ENCODE assay signal across 10 cellular contexts in genomic region chr1:160124709-160125478, GRCh38. TPM values are rescaled to one million over a fixed set of nuclear protein-coding genes. Genes with fewer than 3 reads are reported as not detected.
DNase-seq lines count a peak whose midpoint lies in the region; ATAC-seq and TF ChIP-seq lines count a peak whose summit lies in the region.
"Had no signal": no experiment of that assay in that cellular context is flagged by ENCODE, and none has a peak within 500 bp of the region (broad histone marks: within the 10 kb centered on the region; RNA-seq: fewer than 3 reads in every experiment).

No MANE protein-coding gene starts in this region.

- peaks cover 0 to 91% (median 45%) of the 10 kb centered on the region in 9 donors for H3K4me1 ChIP-seq in heart right ventricle
- H3K4me1 ChIP-seq in suprapubic skin = peaks cover 16% of the 10 kb centered on the region

- TF ChIP-seq EP300 in suprapubic skin (IDR thresholded peaks at IDR 0.05) = peak; percentile 62

- H3K9me3 Mint-ChIP-seq in HFFc6 = no peaks in the 10 kb centered on the region
- no peaks in the 10 kb centered on the region for H3K9me3 Mint-ChIP-seq in activated CD4-positive, alpha-beta T cell treated with anti-CD3 and anti-CD28 coated beads, Interleukin-2, amount 10 ng/mL, durations not matched to agents 7 days and 5 days
- no peaks in the 10 kb centered on the region for H3K9me3 Mint-ChIP-seq in activated CD4-positive, alpha-beta T cell treated with anti-CD3 and anti-CD28 coated beads, Interleukin-2, amount 10 ng/mL, durations not matched to agents 24 days and 14 days
- H3K9me3 Mint-ChIP-seq: activated T-cell treated with anti-CD3 and anti-CD28 coated beads, Interleukin-2, amount 50 U/mL, for 72 hours had no signal

- no peak overlapping the region for H3K4me3 Mint-ChIP-seq in HFFc6
- H3K4me3 Mint-ChIP-seq in activated CD4-positive, alpha-beta T cell treated with anti-CD3 and anti-CD28 coated beads, Interleukin-2, amount 10 ng/mL, durations not matched to agents 7 days and 5 days = no peak overlapping the region
- no peak overlapping the region for H3K4me3 Mint-ChIP-seq in activated CD4-positive, alpha-beta T cell treated with anti-CD3 and anti-CD28 coated beads, Interleukin-2, amount 10 ng/mL, durations not matched to agents 24 days and 14 days
- H3K4me3 Mint-ChIP-seq: activated T-cell treated with anti-CD3 and anti-CD28 coated beads, Interleukin-2, amount 50 U/mL, for 72 hours had no signal

- no peak overlapping the region for H3K4me3 ChIP-seq in WI38 (ENCODE audit: low read depth, low read length)
- no peak overlapping the region for H3K4me3 ChIP-seq in heart right ventricle
- H3K4me3 ChIP-seq in suprapubic skin = no peak overlapping the region

- peaks cover 52% of the 10 kb centered on the region for H3K4me1 Mint-ChIP-seq in HFFc6 (ENCODE audit: low read depth)
- H3K4me1 Mint-ChIP-seq in activated CD4-positive, alpha-beta T cell treated with anti-CD3 and anti-CD28 coated beads, Interleukin-2, amount 10 ng/mL, durations not matched to agents 7 days and 5 days = no peaks in the 10 kb centered on the region
- no peaks in the 10 kb centered on the region for H3K4me1 Mint-ChIP-seq in activated CD4-positive, alpha-beta T cell treated with anti-CD3 and anti-CD28 coated beads, Interleukin-2, amount 10 ng/mL, durations not matched to agents 24 days and 14 days

- ATAC-seq in heart right ventricle = peak; percentile 13 to 84 (median 74)

- in situ Hi-C loops in GM13977 (cut with MboI; ENCODE audit: low pct_unique_long_range_greater_than_20kb, low sequenced_read_pairs, unreplicated experiment) = no loop called here

- H3K36me3 Mint-ChIP-seq in HFFc6 (ENCODE audit: low read depth) = no peaks in the 10 kb centered on the region
- no peaks in the 10 kb centered on the region for H3K36me3 Mint-ChIP-seq in activated CD4-positive, alpha-beta T cell treated with anti-CD3 and anti-CD28 coated beads, Interleukin-2, amount 10 ng/mL, durations not matched to agents 7 days and 5 days (ENCODE audit: low read depth)
- H3K36me3 Mint-ChIP-seq in activated CD4-positive, alpha-beta T cell treated with anti-CD3 and anti-CD28 coated beads, Interleukin-2, amount 10 ng/mL, durations not matched to agents 24 days and 14 days (ENCODE audit: low read depth) = no peaks in the 10 kb centered on the region

- POLR2A ChIA-PET in activated CD4-positive, alpha-beta T cell treated with anti-CD3 and anti-CD28 coated beads, Interleukin-2, amount 10 ng/mL, durations not matched to agents 7 days and 5 days (lab: Charles Lee) = no interaction called here

- H3K9me3 ChIP-seq in heart right ventricle = no peaks in the 10 kb centered on the region
- H3K9me3 ChIP-seq in suprapubic skin = no peaks in the 10 kb centered on the region

- no peaks in the 10 kb centered on the region for H3K27me3 ChIP-seq in heart right ventricle
- H3K27me3 ChIP-seq in suprapubic skin = no peaks in the 10 kb centered on the region

- TF ChIP-seq POLR2A in suprapubic skin (IDR thresholded peaks at IDR 0.05) = no peak

- TF ChIP-seq CTCF in HFFc6 (IDR thresholded peaks at IDR 0.05) (peak; percentile 55), WI38 (IDR thresholded peaks at IDR 0.05; ENCODE audit: low read depth, low read length) (peak; percentile 27; the same call in 1 of the 2 replicates), heart right ventricle (IDR thresholded peaks at IDR 0.05) (no peak), suprapubic skin (IDR thresholded peaks at IDR 0.05) (no peak), GM13977 (IDR thresholded peaks at IDR 0.05; ENCODE audit: extremely low read depth, insufficient read depth, missing control alignments) (no peak)

- H3K27ac Mint-ChIP-seq in HFFc6 = peak overlapping the region; percentile 59
- H3K27ac Mint-ChIP-seq in activated CD4-positive, alpha-beta T cell treated with anti-CD3 and anti-CD28 coated beads, Interleukin-2, amount 10 ng/mL, durations not matched to agents 7 days and 5 days = no peak overlapping the region
- H3K27ac Mint-ChIP-seq in activated CD4-positive, alpha-beta T cell treated with anti-CD3 and anti-CD28 coated beads, Interleukin-2, amount 10 ng/mL, durations not matched to agents 24 days and 14 days = no peak overlapping the region
- H3K27ac Mint-ChIP-seq: activated T-cell treated with anti-CD3 and anti-CD28 coated beads, Interleukin-2, amount 50 U/mL, for 72 hours had no signal

- H3K27ac ChIP-seq in heart right ventricle (peak overlapping the region; percentile 6 to 82 (median 70)), suprapubic skin (no peak overlapping the region)

- WGBS in heart right ventricle, 2 donors = 61 to 70% methylated on average over 8 of the region's 8 CpGs
- 38% methylated on average over 8 of the region's 8 CpGs for WGBS in suprapubic skin

- intact Hi-C loops in heart right ventricle (cut with DNase I) = no loop called here
- intact Hi-C loops in activated CD4-positive, alpha-beta T cell treated with anti-CD3 and anti-CD28 coated beads, Interleukin-2, amount 10 ng/mL, durations not matched to agents 24 days and 14 days (cut with micrococcal nuclease) = no loop called here

- H3K27me3 Mint-ChIP-seq in HFFc6 (ENCODE audit: insufficient read depth) = peaks cover under 1% of the 10 kb centered on the region
- no peaks in the 10 kb centered on the region for H3K27me3 Mint-ChIP-seq in activated CD4-positive, alpha-beta T cell treated with anti-CD3 and anti-CD28 coated beads, Interleukin-2, amount 10 ng/mL, durations not matched to agents 7 days and 5 days
- peaks cover 8% of the 10 kb centered on the region for H3K27me3 Mint-ChIP-seq in activated CD4-positive, alpha-beta T cell treated with anti-CD3 and anti-CD28 coated beads, Interleukin-2, amount 10 ng/mL, durations not matched to agents 24 days and 14 days

- H3K36me3 ChIP-seq in heart right ventricle (peaks cover 0 to 91% (median 0%) of the 10 kb centered on the region in 9 donors), suprapubic skin (no peaks in the 10 kb centered on the region)

- CTCF ChIA-PET in activated CD4-positive, alpha-beta T cell treated with anti-CD3 and anti-CD28 coated beads, Interleukin-2, amount 10 ng/mL, durations not matched to agents 7 days and 5 days (lab: Charles Lee) = interaction anchor here (0.5 to 1.4 kb wide), 3 partner anchors 10 to 117 kb away, joined by 3 read pairs; no protein-coding TSS in a partner anchor

- peak; percentile 82 for DNase-seq in HFFc6
- peak in 1 of 2 donors; percentile 27 for DNase-seq in heart right ventricle
- no peak for DNase-seq in suprapubic skin (ENCODE audit: low spot score in 2 of 2)
- DNase-seq in activated CD4-positive, CD25-positive, alpha-beta regulatory T cell treated with anti-CD3 and anti-CD28 coated beads, Interleukin-2, amount 50 U/mL, for 72 hours = no peak
- no peak for DNase-seq in GM13977 (ENCODE audit: low spot score)
- no peak for DNase-seq in activated CD4-positive, alpha-beta T cell treated with anti-CD3 and anti-CD28 coated beads, Interleukin-2, amount 10 ng/mL, durations not matched to agents 7 days and 5 days
- no peak for DNase-seq in activated CD4-positive, alpha-beta T cell treated with anti-CD3 and anti-CD28 coated beads, Interleukin-2, amount 10 ng/mL, durations not matched to agents 24 days and 14 days
- DNase-seq: activated T-cell treated with anti-CD3 and anti-CD28 coated beads, Interleukin-2, amount 50 U/mL, for 72 hours; stimulated activated CD4-positive, alpha-beta T cell treated with anti-CD3 and anti-CD28 coated beads, Interleukin-4, amount 100 ng/mL, for 4 hours had no signal

RNA-seq across cellular contexts. Expression of gene ATP1A2, which starts 9.3 kb away (rescaled TPM):
- under 1 TPM in 5 of 6 experiments, not detected in 1; 0.09 to 0.17 (median 0.14) TPM for total RNA-seq in HFFc6 (2021; fragmentation: NEBNext Ultra II Directional; extraction: Animal tissue kit (Norgen Biotek cat#: 25700))
- total RNA-seq in heart right ventricle (100 to 1,000 TPM; 108 to 342 (median 207) TPM), suprapubic skin (1 to 10 TPM; 4.2 to 6.9 (median 4.8) TPM)
- polyA plus RNA-seq in heart right ventricle = 10 to 100 TPM; 14.2 to 83.8 TPM
- total RNA-seq in activated CD4-positive, alpha-beta T cell treated with anti-CD3 and anti-CD28 coated beads, Interleukin-2, amount 10 ng/mL, durations not matched to agents 7 days and 5 days = not detected
- not detected in 2 replicates for total RNA-seq in activated CD4-positive, alpha-beta T cell treated with anti-CD3 and anti-CD28 coated beads, Interleukin-2, amount 10 ng/mL, durations not matched to agents 24 days and 14 days
- total RNA-seq: activated T-cell treated with anti-CD3 and anti-CD28 coated beads, Interleukin-2, amount 50 U/mL, for 72 hours had no signal

RNA-seq across cellular contexts. Expression of gene IGSF8, which starts 26.5 kb away (rescaled TPM):
- total RNA-seq in HFFc6 (2021; fragmentation: NEBNext Ultra II Directional; extraction: Animal tissue kit (Norgen Biotek cat#: 25700)) = 10 to 100 TPM in 5 of 6 experiments, 1 to 10 TPM in 1; 9.6 to 12.9 (median 11.2) TPM
- 10 to 100 TPM; 17.0 to 42.2 (median 20.6) TPM for total RNA-seq in heart right ventricle
- polyA plus RNA-seq in heart right ventricle = 10 to 100 TPM; 13.4 to 27.1 TPM
- 10 to 100 TPM; 44.1 to 90.5 (median 50.8) TPM for total RNA-seq in suprapubic skin
- 10 to 100 TPM; 36.4 to 40.9 TPM for total RNA-seq in activated CD4-positive, alpha-beta T cell treated with anti-CD3 and anti-CD28 coated beads, Interleukin-2, amount 10 ng/mL, durations not matched to agents 7 days and 5 days
- 25.3 and 26.7 TPM in 2 replicates for total RNA-seq in activated CD4-positive, alpha-beta T cell treated with anti-CD3 and anti-CD28 coated beads, Interleukin-2, amount 10 ng/mL, durations not matched to agents 24 days and 14 days

RNA-seq across cellular contexts. Expression of gene ATP1A4, which starts 26.5 kb away (rescaled TPM):
- total RNA-seq in HFFc6 (2021; fragmentation: NEBNext Ultra II Directional; extraction: Animal tissue kit (Norgen Biotek cat#: 25700)) = not detected
- total RNA-seq in heart right ventricle (1 to 10 TPM in 1 of 10 donors, under 1 TPM in 4, not detected in 5; 0.14 to 1.5 (median 0.50) TPM), suprapubic skin (not detected)
- polyA plus RNA-seq in heart right ventricle = under 1 TPM; 0.04 to 0.29 TPM
- not detected for total RNA-seq in activated CD4-positive, alpha-beta T cell treated with anti-CD3 and anti-CD28 coated beads, Interleukin-2, amount 10 ng/mL, durations not matched to agents 7 days and 5 days
- not detected in 2 replicates for total RNA-seq in activated CD4-positive, alpha-beta T cell treated with anti-CD3 and anti-CD28 coated beads, Interleukin-2, amount 10 ng/mL, durations not matched to agents 24 days and 14 days
- total RNA-seq: activated T-cell treated with anti-CD3 and anti-CD28 coated beads, Interleukin-2, amount 50 U/mL, for 72 hours had no signal

RNA-seq across cellular contexts. Expression of gene KCNJ9, which starts 43.6 kb away (rescaled TPM):
- total RNA-seq in HFFc6 (2021; fragmentation: NEBNext Ultra II Directional; extraction: Animal tissue kit (Norgen Biotek cat#: 25700)) = not detected
- under 1 TPM in 3 of 10 donors, not detected in 7; 0.06 to 0.09 (median 0.07) TPM for total RNA-seq in heart right ventricle
- under 1 TPM in 1 of 2 donors, not detected in 1; 0.01 TPM for polyA plus RNA-seq in heart right ventricle
- under 1 TPM in 1 of 4 donors, not detected in 3; 0.13 TPM for total RNA-seq in suprapubic skin
- total RNA-seq in activated CD4-positive, alpha-beta T cell treated with anti-CD3 and anti-CD28 coated beads, Interleukin-2, amount 10 ng/mL, durations not matched to agents 7 days and 5 days = not detected
- not detected in 2 replicates for total RNA-seq in activated CD4-positive, alpha-beta T cell treated with anti-CD3 and anti-CD28 coated beads, Interleukin-2, amount 10 ng/mL, durations not matched to agents 24 days and 14 days

RNA-seq across cellular contexts. Expression of gene KCNJ10, which starts 54.9 kb away (rescaled TPM):
- total RNA-seq in HFFc6 (2021; fragmentation: NEBNext Ultra II Directional; extraction: Animal tissue kit (Norgen Biotek cat#: 25700)) = not detected
- total RNA-seq in heart right ventricle (1 to 10 TPM in 1 of 10 donors, not detected in 9; 1.9 TPM), suprapubic skin (not detected)
- under 1 TPM in 1 of 2 donors, not detected in 1; 0.09 TPM for polyA plus RNA-seq in heart right ventricle
- total RNA-seq in activated CD4-positive, alpha-beta T cell treated with anti-CD3 and anti-CD28 coated beads, Interleukin-2, amount 10 ng/mL, durations not matched to agents 7 days and 5 days = not detected
- not detected in 2 replicates for total RNA-seq in activated CD4-positive, alpha-beta T cell treated with anti-CD3 and anti-CD28 coated beads, Interleukin-2, amount 10 ng/mL, durations not matched to agents 24 days and 14 days

Comparison
In these comparisons a context has a peak if more than half of its experiments do, and no peak if none do; other contexts are left out.
1. CTCF ChIP-seq: peak in HFFc6 (single experiment) and WI38 (single experiment); none in heart right ventricle (0 of 9), suprapubic skin (0 of 2) and GM13977 (single experiment).
2. RNA of gene ATP1A2, which starts 9.3 kb away (total RNA-seq): 108 to 342 TPM in heart right ventricle; 4.2 to 6.9 TPM in suprapubic skin, 0.09 to 0.17 TPM in HFFc6, not detected in activated CD4-positive, alpha-beta T cell treated with anti-CD3 and anti-CD28 coated beads, Interleukin-2, amount 10 ng/mL, durations not matched to agents 7 days and 5 days and not detected in activated CD4-positive, alpha-beta T cell treated with anti-CD3 and anti-CD28 coated beads, Interleukin-2, amount 10 ng/mL, durations not matched to agents 24 days and 14 days; every median in the first group is over 10 times any median in the second.